Comparison of ENCODE assay signal across 10 cellular contexts in the genomic region with DNA sequence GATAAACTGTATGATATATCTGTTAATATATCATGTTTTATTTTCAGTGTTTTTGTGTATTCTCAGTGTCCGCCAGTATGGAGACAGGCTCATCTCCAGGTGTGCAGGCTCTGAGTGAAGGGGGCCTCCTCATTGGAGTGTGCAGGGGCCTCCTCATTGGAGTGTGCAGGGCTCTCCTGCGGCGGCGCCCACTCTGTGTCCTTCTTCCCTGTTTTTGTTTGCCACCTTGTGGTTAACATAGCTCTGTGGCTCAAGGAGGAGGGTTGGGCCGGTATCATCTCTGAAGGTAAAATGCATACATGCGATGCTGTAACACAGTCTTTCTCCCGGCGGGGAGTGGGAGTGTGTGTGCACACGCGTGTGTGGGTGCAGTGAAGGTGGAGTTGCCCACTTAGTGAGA.
DNase-seq lines count a peak whose midpoint lies in the region; ATAC-seq and TF ChIP-seq lines count a peak whose summit lies in the region.
"Had no signal": no experiment of that assay in that cellular context is flagged by ENCODE, and none has a peak within 500 bp of the region (broad histone marks: within the 10 kb centered on the region; RNA-seq: fewer than 3 reads in every experiment).

No MANE protein-coding gene starts in this region.

- no peaks in the 10 kb centered on the region for H3K27me3 Mint-ChIP-seq in activated T-cell treated with anti-CD3 and anti-CD28 coated beads, Interleukin-2, amount 50 U/mL, for 24 hours
- no peaks in the 10 kb centered on the region for H3K27me3 Mint-ChIP-seq in activated T-cell treated with anti-CD3 and anti-CD28 coated beads, Interleukin-2, amount 50 U/mL, for 72 hours (ENCODE audit: low read depth)

- H3K56ac ChIP-seq in mesendoderm (ENCODE audit: low read length), result peak overlapping the region; percentile 90

- no peak for TF ChIP-seq POLR2A in upper lobe of left lung (IDR thresholded peaks at IDR 0.05)

- no peak overlapping the region for H2BK15ac ChIP-seq in mesendoderm (replicated peaks; ENCODE audit: low read depth)

- H3K27ac ChIP-seq in mesendoderm (ENCODE audit: low read depth, low read length) (peak overlapping the region; percentile 82), upper lobe of left lung (peak overlapping the region in 3 of 4 donors; percentile 54 to 84 (median 61))

- H3K27me3 ChIP-seq in mesendoderm (ENCODE audit: insufficient read depth, low read length, poor library complexity) (no peaks in the 10 kb centered on the region), upper lobe of left lung (no peaks in the 10 kb centered on the region)

- H3K9me3 Mint-ChIP-seq in activated T-cell treated with anti-CD3 and anti-CD28 coated beads, Interleukin-2, amount 50 U/mL, for 24 hours, result no peaks in the 10 kb centered on the region
- H3K9me3 Mint-ChIP-seq in activated T-cell treated with anti-CD3 and anti-CD28 coated beads, Interleukin-2, amount 50 U/mL, for 72 hours, result peaks cover 0 to 1% of the 10 kb centered on the region in 2 donors

- no CpG with 5 or more reads among the region's 10 CpGs for WGBS in mesendoderm (ENCODE audit: extremely low coverage, insufficient coverage, low lambda C conversion rate)
- 66 to 77% methylated on average over 10 of the region's 10 CpGs for WGBS in upper lobe of left lung, 2 donors

- no peak for ATAC-seq in activated T-cell treated with anti-CD3 and anti-CD28 coated beads, Interleukin-2, amount 50 U/mL, for 72 hours (replicated peaks in 1 of 2)
- ATAC-seq in upper lobe of left lung (ENCODE audit: low FRiP score in 2 of 2), result no peak

- H2AK5ac ChIP-seq in mesendoderm (ENCODE audit: low read length), result no peak overlapping the region

- H3K36me3 ChIP-seq in mesendoderm (ENCODE audit: control insufficient read depth, insufficient read depth, low read length), result no peaks in the 10 kb centered on the region
- H3K36me3 ChIP-seq in upper lobe of left lung, result no peaks in the 10 kb centered on the region

- H3K4ac ChIP-seq in mesendoderm (ENCODE audit: low read depth, low read length), result peak overlapping the region; percentile 19

- TF ChIP-seq CTCF in choroid plexus epithelial cell (conservative IDR thresholded peaks at IDR 0.05; ENCODE audit: low read depth, low read length), result peak; percentile 32
- peak in 2 of 6 experiments; percentile 13 to 14 for TF ChIP-seq CTCF in upper lobe of left lung (IDR thresholded peaks at IDR 0.05)

- peak overlapping the region; percentile 2 for H3K23ac ChIP-seq in mesendoderm (ENCODE audit: low read length)

- H4K5ac ChIP-seq in mesendoderm (ENCODE audit: low read length), result peak overlapping the region; percentile 76

- no peaks in the 10 kb centered on the region for H3K9me3 ChIP-seq in upper lobe of left lung
- H3K9me3 ChIP-seq: psoas muscle had no signal

- peak overlapping the region; percentile 35 for H3K27ac Mint-ChIP-seq in activated T-cell treated with anti-CD3 and anti-CD28 coated beads, Interleukin-2, amount 50 U/mL, for 24 hours
- no peak overlapping the region for H3K27ac Mint-ChIP-seq in activated T-cell treated with anti-CD3 and anti-CD28 coated beads, Interleukin-2, amount 50 U/mL, for 72 hours

- no peak overlapping the region for H2BK120ac ChIP-seq in mesendoderm (ENCODE audit: low read depth, low read length)

- no peak for TF ChIP-seq EP300 in upper lobe of left lung (IDR thresholded peaks at IDR 0.05)

- H3K36me3 Mint-ChIP-seq in activated T-cell treated with anti-CD3 and anti-CD28 coated beads, Interleukin-2, amount 50 U/mL, for 24 hours (ENCODE audit: low read depth), result no peaks in the 10 kb centered on the region
- no peaks in the 10 kb centered on the region for H3K36me3 Mint-ChIP-seq in activated T-cell treated with anti-CD3 and anti-CD28 coated beads, Interleukin-2, amount 50 U/mL, for 72 hours (ENCODE audit: insufficient read depth in 2 of 2)

- peak overlapping the region; percentile 88 for H2BK5ac ChIP-seq in mesendoderm (ENCODE audit: low read length)

- peaks cover 46% of the 10 kb centered on the region for H3K4me1 Mint-ChIP-seq in activated T-cell treated with anti-CD3 and anti-CD28 coated beads, Interleukin-2, amount 50 U/mL, for 24 hours (ENCODE audit: low read depth)
- H3K4me1 Mint-ChIP-seq in activated T-cell treated with anti-CD3 and anti-CD28 coated beads, Interleukin-2, amount 50 U/mL, for 72 hours (ENCODE audit: low read depth), result peaks cover 52% of the 10 kb centered on the region

- DNase-seq in activated T-cell treated with anti-CD3 and anti-CD28 coated beads, Interleukin-2, amount 50 U/mL, for 24 hours, result no peak
- DNase-seq in activated T-cell treated with anti-CD3 and anti-CD28 coated beads, Interleukin-2, amount 50 U/mL, for 72 hours, result no peak
- peak; percentile 25 for DNase-seq in choroid plexus epithelial cell (ENCODE audit: low read depth)
- DNase-seq in mesendoderm, result peak; percentile 84
- peak in 1 of 2 donors; percentile 42 for DNase-seq in upper lobe of left lung
- no peak for DNase-seq in mesenteric fat pad (ENCODE audit: low spot score)
- no peak for DNase-seq in OCI-M2 (lab: John Stamatoyannopoulos, UW; ENCODE audit: unreplicated experiment)
- no peak for DNase-seq in activated effector memory CD4-positive, alpha-beta T cell treated with Interleukin-2 at 50 U/mL for 16 hours
- DNase-seq: NCI-H1105 had no signal

- H3K9ac ChIP-seq in mesendoderm (ENCODE audit: low read length), result peak overlapping the region; percentile 76

- H3K4me2 ChIP-seq in mesendoderm (ENCODE audit: low read length), result peak overlapping the region; percentile 82

- H3K4me3 ChIP-seq in choroid plexus epithelial cell (ENCODE audit: low read depth, low read length), result no peak overlapping the region
- peak overlapping the region; percentile 1 for H3K4me3 ChIP-seq in mesendoderm (ENCODE audit: low read length)
- no peak overlapping the region for H3K4me3 ChIP-seq in upper lobe of left lung
- H3K4me3 ChIP-seq: psoas muscle had no signal

- H3K4me3 Mint-ChIP-seq in activated T-cell treated with anti-CD3 and anti-CD28 coated beads, Interleukin-2, amount 50 U/mL, for 24 hours, result no peak overlapping the region
- H3K4me3 Mint-ChIP-seq in activated T-cell treated with anti-CD3 and anti-CD28 coated beads, Interleukin-2, amount 50 U/mL, for 72 hours, result no peak overlapping the region

- no peaks in the 10 kb centered on the region for H3K79me2 ChIP-seq in mesendoderm (ENCODE audit: control insufficient read depth, insufficient read depth, low read length)

- H3K4me1 ChIP-seq in mesendoderm (ENCODE audit: control insufficient read depth, low read depth, low read length), result no peaks in the 10 kb centered on the region
- H3K4me1 ChIP-seq in upper lobe of left lung, result peaks cover 31 to 59% (median 44%) of the 10 kb centered on the region in 4 donors

- no peaks in the 10 kb centered on the region for H3K79me1 ChIP-seq in mesendoderm (ENCODE audit: low read length)

- H4K8ac ChIP-seq in mesendoderm (ENCODE audit: low read depth, low read length), result no peak overlapping the region

- H3K18ac ChIP-seq in mesendoderm (ENCODE audit: low read length), result peak overlapping the region; percentile 51

Comparison
In these comparisons a context has a peak if more than half of its experiments do, and no peak if none do; other contexts are left out.
1. DNase-seq: peak in choroid plexus epithelial cell (single experiment) and mesendoderm (single experiment); none in activated T-cell treated with anti-CD3 and anti-CD28 coated beads, Interleukin-2, amount 50 U/mL, for 24 hours (single experiment), activated T-cell treated with anti-CD3 and anti-CD28 coated beads, Interleukin-2, amount 50 U/mL, for 72 hours (0 of 2), mesenteric fat pad (single experiment), OCI-M2 (single experiment) and activated effector memory CD4-positive, alpha-beta T cell treated with Interleukin-2 at 50 U/mL for 16 hours (single experiment).